Comparison of ENCODE assay signal across 14 cellular contexts in the genomic region with DNA sequence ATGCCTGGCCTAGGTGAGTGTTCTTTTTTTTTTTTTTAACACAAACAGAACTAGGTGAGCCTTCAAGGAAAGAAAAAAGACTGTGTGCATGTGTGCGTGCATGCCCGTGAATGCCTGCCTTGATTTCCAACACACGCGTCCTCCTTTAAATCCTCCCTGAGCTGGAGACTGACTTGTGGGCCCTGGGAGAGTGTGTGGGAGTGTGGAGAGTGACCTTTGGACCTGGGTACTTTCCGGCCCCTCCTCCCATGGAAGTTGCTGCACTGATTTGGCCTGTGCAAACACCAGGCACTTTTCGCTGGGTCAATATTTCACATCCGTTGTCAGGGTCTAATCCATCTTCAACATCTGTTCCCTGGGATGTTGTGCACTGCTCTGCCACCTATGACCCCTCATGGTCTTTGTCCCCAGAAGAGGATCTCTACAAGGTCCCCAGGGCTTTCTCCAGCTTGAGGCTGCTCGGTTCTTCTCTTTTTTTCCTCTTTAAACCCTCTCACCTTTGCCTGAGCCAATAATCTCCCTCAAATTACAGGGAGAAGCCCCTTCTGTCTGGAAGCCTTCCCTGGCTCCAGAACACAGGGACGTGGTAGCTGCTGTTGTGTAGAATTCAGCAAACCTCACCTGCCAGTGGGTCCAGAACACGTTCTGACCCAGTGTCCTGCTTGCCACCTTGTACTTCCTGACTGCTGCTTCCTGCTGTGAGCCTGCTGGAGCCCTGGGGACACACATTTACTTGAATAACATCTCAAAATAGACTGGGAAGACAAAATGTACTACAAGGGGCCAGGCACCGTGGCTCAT. TPM values are rescaled to one million over a fixed set of nuclear protein-coding genes. Genes with fewer than 3 reads are reported as not detected.
DNase-seq lines count a peak whose midpoint lies in the region; ATAC-seq, FAIRE-seq and TF ChIP-seq lines count a peak whose summit lies in the region.
"Had no signal": no experiment of that assay in that cellular context is flagged by ENCODE, and none has a peak within 500 bp of the region (broad histone marks: within the 10 kb centered on the region; RNA-seq: fewer than 3 reads in every experiment).

No MANE protein-coding gene starts in this region.

- no peak overlapping the region for H3K9ac ChIP-seq in GM23248

- H3K4me2 ChIP-seq in GM23248 (ENCODE audit: unreplicated experiment) = no peak overlapping the region

- H2AFZ ChIP-seq in GM23248 = no peak overlapping the region

- peak overlapping the region; percentile 61 for H3K27ac ChIP-seq in VCaP
- peak overlapping the region; percentile 91 for H3K27ac ChIP-seq in left ventricle myocardium inferior (replicated peaks)
- H3K27ac ChIP-seq in GM23248 = no peak overlapping the region

- no peaks in the 10 kb centered on the region for H3K36me3 ChIP-seq in left ventricle myocardium inferior
- H3K36me3 ChIP-seq in GM23248 (ENCODE audit: low read depth) = no peaks in the 10 kb centered on the region

- peak; percentile 51 for FAIRE-seq in GM12891 (lab: Jason Lieb, UNC)

- TF ChIP-seq POLR2A in GM12891 (IDR thresholded peaks at IDR 0.05; ENCODE audit: low read depth, low read length) = no peak

- TF ChIP-seq CTCF in VCaP (conservative IDR thresholded peaks at IDR 0.05) (no peak), left ventricle myocardium inferior (IDR thresholded peaks at IDR 0.05; ENCODE audit: borderline replicate concordance) (no peak)

- no peak for DNase-seq in GM12891 (ENCODE audit: insufficient read length, low spot score)
- DNase-seq in left ventricle myocardium inferior = peak; percentile 50
- DNase-seq in sciatic nerve (ENCODE audit: low spot score) = no peak
- no peak for DNase-seq in MV-4-11 (lab: John Stamatoyannopoulos, UW)
- DNase-seq in GF-D8 (lab: John Stamatoyannopoulos, UW) = no peak
- DNase-seq in activated CD4-positive, alpha-beta T cell treated with anti-CD3 and anti-CD28 coated beads, Interleukin-2, amount 50 U/mL, for 1 hour = no peak
- DNase-seq in GM23248 = no peak
- DNase-seq: CD8-positive, alpha-beta memory T cell; NCI-H1694; stimulated activated naive CD4-positive, alpha-beta T cell treated with Interleukin-2 at 50 U/mL for 16 hours had no signal

- H3F3A ChIP-seq in GM23248 (ENCODE audit: insufficient read depth) = peaks cover 12% of the 10 kb centered on the region; the same call in 1 of the 2 replicates

- peak; percentile 80 for ATAC-seq in sciatic nerve
- ATAC-seq: natural killer cell treated with Interleukin-12 subunit alpha and Interleukin-12 subunit beta and Interleukin-15 and Interleukin-18, amount 100 ng/mL, for 72 hours had no signal

- 60 to 67% methylated on average over 11 of the region's 11 CpGs for WGBS in GM23248 (ENCODE audit: low coverage in 1 of 2, low lambda C conversion rate in 2 of 2, missing lambda C conversion rate in 2 of 2), 2 experiments

- H3K4me1 ChIP-seq in left ventricle myocardium inferior (peaks cover 59% of the 10 kb centered on the region), GM23248 (ENCODE audit: insufficient read depth) (no peaks in the 10 kb centered on the region)

- no peaks in the 10 kb centered on the region for H3K9me3 ChIP-seq in left ventricle myocardium inferior (replicated peaks)
- H3K9me3 ChIP-seq in GM23248 (ENCODE audit: low read depth) = no peaks in the 10 kb centered on the region

- H3K27me3 ChIP-seq in left ventricle myocardium inferior (ENCODE audit: low read depth) = no peaks in the 10 kb centered on the region
- H3K27me3 ChIP-seq in GM23248 (replicated peaks; ENCODE audit: insufficient read depth) = no peaks in the 10 kb centered on the region

- H3K4me3 ChIP-seq in left ventricle myocardium inferior (no peak overlapping the region), GM23248 (no peak overlapping the region)
- H3K4me3 ChIP-seq: coronary artery had no signal

- in situ Hi-C loops in GM23248 (cut with MboI) = loop anchor here (10.0 kb wide), 1 partner anchor 197 kb away; no protein-coding TSS in a partner anchor

- intact Hi-C loops in left ventricle myocardium inferior (cut with micrococcal nuclease) (no loop called here), sciatic nerve (cut with DNase I) (no loop called here)

- H4K20me1 ChIP-seq in GM23248 (ENCODE audit: insufficient read depth) = no peaks in the 10 kb centered on the region

- no peaks in the 10 kb centered on the region for H3K9me2 ChIP-seq in GM23248 (ENCODE audit: insufficient read depth)

- H3K79me2 ChIP-seq in GM23248 (ENCODE audit: insufficient read depth) = no peaks in the 10 kb centered on the region

TF ChIP-seq in GM12891, 5 proteins besides CTCF, POLR2A, EP300 and RAD21:
- TF ChIP-seq POLR2AphosphoS5 (IDR thresholded peaks at IDR 0.05; ENCODE audit: low read depth, low read length) (no peak), SPI1 (IDR thresholded peaks at IDR 0.05; ENCODE audit: low read depth, low read length) (no peak), POU2F2 (IDR thresholded peaks at IDR 0.05; ENCODE audit: low read depth, low read length) (no peak)

RNA-seq across cellular contexts. Expression of a gene that starts 20.8 kb away (rescaled TPM):
- 307 TPM for polyA plus RNA-seq in GM12891 (2012; ENCODE audit: low read depth, missing spikeins)
- total RNA-seq in left ventricle myocardium inferior = 466 TPM
- total RNA-seq in sciatic nerve = 40.7 TPM
- 85.7 and 108 TPM in 2 replicates for total RNA-seq in GM23248 (2014; rRNA removed; shearing (Covaris generic))
- polyA plus RNA-seq in GM23248 (2016; fragmentation: Nextera tagmentation; extraction: Ambion mirVana) = 212 and 221 TPM in 2 replicates

RNA-seq across cellular contexts. Expression of a gene that starts 36.5 kb away (rescaled TPM):
- 60.4 TPM for polyA plus RNA-seq in GM12891 (2012; ENCODE audit: low read depth, missing spikeins)
- 39.4 TPM for total RNA-seq in left ventricle myocardium inferior
- 66.2 TPM for total RNA-seq in sciatic nerve
- total RNA-seq in GM23248 (2014; rRNA removed; shearing (Covaris generic)) = 104 and 124 TPM in 2 replicates
- polyA plus RNA-seq in GM23248 (2016; fragmentation: Nextera tagmentation; extraction: Ambion mirVana) = 80.4 and 85.6 TPM in 2 replicates

RNA-seq across cellular contexts. Expression of a gene that starts 40.9 kb away (rescaled TPM):
- 54.6 TPM for polyA plus RNA-seq in GM12891 (2012; ENCODE audit: low read depth, missing spikeins)
- total RNA-seq in left ventricle myocardium inferior (312 TPM), sciatic nerve (206 TPM)
- total RNA-seq in GM23248 (2014; rRNA removed; shearing (Covaris generic)) = 40.9 and 60.6 TPM in 2 replicates
- 92.4 and 101 TPM in 2 replicates for polyA plus RNA-seq in GM23248 (2016; fragmentation: Nextera tagmentation; extraction: Ambion mirVana)

RNA-seq across cellular contexts. Expression of a gene that starts 54.7 kb away (rescaled TPM):
- polyA plus RNA-seq in GM12891 (2012; ENCODE audit: low read depth, missing spikeins) = 0.05 TPM
- total RNA-seq in left ventricle myocardium inferior (not detected), sciatic nerve (0.27 TPM)
- not detected in 2 replicates for total RNA-seq in GM23248 (2014; rRNA removed; shearing (Covaris generic))
- not detected in 2 replicates for polyA plus RNA-seq in GM23248 (2016; fragmentation: Nextera tagmentation; extraction: Ambion mirVana)
- total RNA-seq: activated T-helper 2 cell treated with anti-CD3 and anti-CD28 coated beads, Interferon-gamma antibody, Interleukin-2, Interleukin-4, amounts not matched to agents 10 μg/mL and 5 μg/mL and 100 μg/mL, durations not matched to agents 14 hours and 24 hours and 36 hours; CD8-positive, alpha-beta memory T cell; natural killer cell treated with Interleukin-12 subunit alpha and Interleukin-12 subunit beta and Interleukin-15 and Interleukin-18, amount 100 ng/mL, for 72 hours had no signal
- polyA plus RNA-seq: CD8-positive, alpha-beta memory T cell had no signal
